17 cellular contexts compared by ENCODE assay signal in genomic region chr16:80323808-80324195, GRCh38.
DNase-seq lines count a peak whose midpoint lies in the region; TF ChIP-seq lines count a peak whose summit lies in the region.
"Had no signal": no experiment of that assay in that cellular context is flagged by ENCODE, and none has a peak within 500 bp of the region (broad histone marks: within the 10 kb centered on the region; RNA-seq: fewer than 3 reads in every experiment).

No MANE protein-coding gene starts in this region.

- H3K4me1 ChIP-seq in endodermal cell (ENCODE audit: control insufficient read depth, insufficient read depth, low read length) (peaks cover 12% of the 10 kb centered on the region), mesendoderm (ENCODE audit: control insufficient read depth, low read depth, low read length) (peaks cover 9% of the 10 kb centered on the region), stomach (no peaks in the 10 kb centered on the region)
- H3K4me1 ChIP-seq: BE2C, Caco-2, HAP-1 had no signal

- H3K27me3 ChIP-seq in endodermal cell (ENCODE audit: control insufficient read depth, insufficient read depth, low read length, poor library complexity, severe bottlenecking) (no peaks in the 10 kb centered on the region), mesendoderm (ENCODE audit: insufficient read depth, low read length, poor library complexity) (no peaks in the 10 kb centered on the region), stomach (no peaks in the 10 kb centered on the region), MG63 (no peaks in the 10 kb centered on the region)
- H3K27me3 ChIP-seq: BE2C had no signal

- H3K27ac ChIP-seq in caudate nucleus (ENCODE audit: low read depth, low read length) (peak overlapping the region; percentile 61), endodermal cell (ENCODE audit: low read depth, low read length) (no peak overlapping the region), mesendoderm (ENCODE audit: low read depth, low read length) (no peak overlapping the region), stomach (no peak overlapping the region)

- H3K9me3 ChIP-seq in endodermal cell (ENCODE audit: control insufficient read depth, low read length) (no peaks in the 10 kb centered on the region), stomach (no peaks in the 10 kb centered on the region), MG63 (no peaks in the 10 kb centered on the region)
- H3K9me3 ChIP-seq: BE2C, HAP-1 had no signal

- H3K4me3 Mint-ChIP-seq in endodermal cell = no peak overlapping the region
- H3K4me3 Mint-ChIP-seq: CD4-positive, CD25-positive, alpha-beta regulatory T cell; CD8-positive, alpha-beta memory T cell had no signal

- no peak overlapping the region for H2BK120ac ChIP-seq in mesendoderm (ENCODE audit: low read depth, low read length)

- H3K27me3 Mint-ChIP-seq in endodermal cell (ENCODE audit: insufficient read depth) = peaks cover 8% of the 10 kb centered on the region
- H3K27me3 Mint-ChIP-seq: CD4-positive, CD25-positive, alpha-beta regulatory T cell had no signal

- no peak for TF ChIP-seq CTCF in endodermal cell (conservative IDR thresholded peaks at IDR 0.05)
- no peak for TF ChIP-seq CTCF in stomach (IDR thresholded peaks at IDR 0.05)

- H3K36me3 ChIP-seq in endodermal cell (ENCODE audit: control insufficient read depth, insufficient read depth, low read length) (no peaks in the 10 kb centered on the region), mesendoderm (ENCODE audit: control insufficient read depth, insufficient read depth, low read length) (no peaks in the 10 kb centered on the region), stomach (no peaks in the 10 kb centered on the region), MG63 (no peaks in the 10 kb centered on the region)
- H3K36me3 ChIP-seq: BE2C, HAP-1 had no signal

- H3K79me2 ChIP-seq in mesendoderm (ENCODE audit: control insufficient read depth, insufficient read depth, low read length) = no peaks in the 10 kb centered on the region

- H3K36me3 Mint-ChIP-seq in endodermal cell (ENCODE audit: low read depth) = no peaks in the 10 kb centered on the region
- H3K36me3 Mint-ChIP-seq: CD4-positive, CD25-positive, alpha-beta regulatory T cell; CD8-positive, alpha-beta memory T cell had no signal

- H4K5ac ChIP-seq in mesendoderm (ENCODE audit: low read length) = no peak overlapping the region

- no peak overlapping the region for H3K4ac ChIP-seq in mesendoderm (ENCODE audit: low read depth, low read length)

- H3K9ac ChIP-seq in endodermal cell (ENCODE audit: extremely low read depth, low read length, poor library complexity, severe bottlenecking) (no peak overlapping the region), mesendoderm (ENCODE audit: low read length) (no peak overlapping the region)

- H3K79me1 ChIP-seq in mesendoderm (ENCODE audit: low read length) = no peaks in the 10 kb centered on the region

- DNase-seq in caudate nucleus (lab: John Stamatoyannopoulos, UW) = no peak
- DNase-seq in endodermal cell = peak; percentile 75
- peak; percentile 51 for DNase-seq in mesendoderm
- no peak for DNase-seq in stimulated activated CD4-positive, alpha-beta T cell treated with anti-CD3 and anti-CD28 coated beads, Interleukin-4, amount 100 ng/mL, for 1 hour
- no peak for DNase-seq in stomach
- DNase-seq in MG63 = no peak
- DNase-seq in COLO829 (ENCODE audit: low spot score) = no peak
- DNase-seq: ACHN; BE2C; Caco-2; CD4-positive, CD25-positive, alpha-beta regulatory T cell; CD8-positive, alpha-beta memory T cell; DMS153; DMS79; GDM1; GOT3 had no signal

- WGBS in endodermal cell (ENCODE audit: insufficient coverage in 1 of 2, insufficient read length in 1 of 2), 2 experiments = 86 to 90% methylated on average over 2 to 3 of the region's 3 CpGs
- no CpG with 5 or more reads among the region's 3 CpGs for WGBS in mesendoderm (ENCODE audit: extremely low coverage, insufficient coverage, low lambda C conversion rate)
- 78 to 90% (median 85%) methylated on average over 3 of the region's 3 CpGs for WGBS in stomach, 5 donors

- no peak overlapping the region for H4K8ac ChIP-seq in mesendoderm (ENCODE audit: low read depth, low read length)

- no peak for TF ChIP-seq EP300 in stomach (IDR thresholded peaks at IDR 0.05)

- no peak overlapping the region for H2BK15ac ChIP-seq in mesendoderm (replicated peaks; ENCODE audit: low read depth)

- no peak overlapping the region for H3K4me3 ChIP-seq in endodermal cell (ENCODE audit: low read length)
- H3K4me3 ChIP-seq in mesendoderm (ENCODE audit: low read length) = no peak overlapping the region
- no peak overlapping the region for H3K4me3 ChIP-seq in stomach
- no peak overlapping the region for H3K4me3 ChIP-seq in MG63
- H3K4me3 ChIP-seq: HAP-1 had no signal

- intact Hi-C loops in stomach (cut with DNase I; ENCODE audit: low total_unique reads) = no loop called here

- H2BK5ac ChIP-seq in mesendoderm (ENCODE audit: low read length) = no peak overlapping the region

- no peak overlapping the region for H2AK5ac ChIP-seq in mesendoderm (ENCODE audit: low read length)

- no peak for TF ChIP-seq POLR2A in stomach (IDR thresholded peaks at IDR 0.05)

- no peak overlapping the region for H3K23ac ChIP-seq in mesendoderm (ENCODE audit: low read length)

- H3K4me1 Mint-ChIP-seq in endodermal cell = peaks cover 31% of the 10 kb centered on the region
- H3K4me1 Mint-ChIP-seq: CD4-positive, CD25-positive, alpha-beta regulatory T cell; CD8-positive, alpha-beta memory T cell had no signal

- no peak overlapping the region for H3K56ac ChIP-seq in mesendoderm (ENCODE audit: low read length)

- peak overlapping the region; percentile 11 for H3K27ac Mint-ChIP-seq in endodermal cell

- H3K9me3 Mint-ChIP-seq in endodermal cell = no peaks in the 10 kb centered on the region
- H3K9me3 Mint-ChIP-seq: CD8-positive, alpha-beta memory T cell had no signal

- H3K18ac ChIP-seq in mesendoderm (ENCODE audit: low read length) = no peak overlapping the region

- H3K4me2 ChIP-seq in mesendoderm (ENCODE audit: low read length) = no peak overlapping the region

Comparison
In these comparisons a context has a peak if more than half of its experiments do, and no peak if none do; other contexts are left out.
1. DNase-seq: peak in endodermal cell (single experiment) and mesendoderm (single experiment); none in caudate nucleus (0 of 61), stimulated activated CD4-positive, alpha-beta T cell treated with anti-CD3 and anti-CD28 coated beads, Interleukin-4, amount 100 ng/mL, for 1 hour (single experiment), stomach (single experiment), MG63 (single experiment) and COLO829 (single experiment).